In genomic region chr4:69689530-69690111, GRCh38 we compare ENCODE assay signal across 9 cellular contexts. TPM values are rescaled to one million over a fixed set of nuclear protein-coding genes. Genes with fewer than 3 reads are reported as not detected.
A peak's percentile ranks its signal among the peaks of the same experiment; 100 is the strongest.
DNase-seq lines count a peak whose midpoint lies in the region; ATAC-seq and TF ChIP-seq lines count a peak whose summit lies in the region.
"Had no signal": no experiment of that assay in that cellular context is flagged by ENCODE, and none has a peak within 500 bp of the region (broad histone marks: within the 10 kb centered on the region; RNA-seq: fewer than 3 reads in every experiment).

No MANE protein-coding gene starts in this region.

- H3K27me3 ChIP-seq in gastroesophageal sphincter (no peaks in the 10 kb centered on the region), spleen (replicated peaks in 1 of 7) (no peaks in the 10 kb centered on the region)
- H3K27me3 ChIP-seq: BLaER1 treated with 17β-estradiol and CSF1 and Interleukin-3, amounts not matched to agents 10 nM and 100 nM had no signal

- H3K27ac ChIP-seq in gastroesophageal sphincter (no peak overlapping the region), spleen (no peak overlapping the region)
- H3K27ac ChIP-seq: BLaER1 treated with 17β-estradiol and CSF1 and Interleukin-3, amounts not matched to agents 10 nM and 100 nM had no signal

- TF ChIP-seq CTCF in gastroesophageal sphincter (IDR thresholded peaks at IDR 0.05) (peak in 3 of 4 experiments; percentile 22 to 43 (median 42)), spleen (IDR thresholded peaks at IDR 0.05 in 8 of 11, conservative IDR thresholded peaks at IDR 0.05 in 3 of 11) (peak in 10 of 11 experiments; percentile 28 to 71 (median 55))

- no peaks in the 10 kb centered on the region for H3K36me3 ChIP-seq in gastroesophageal sphincter
- no peaks in the 10 kb centered on the region for H3K36me3 ChIP-seq in spleen
- H3K36me3 ChIP-seq: BLaER1 treated with 17β-estradiol and CSF1 and Interleukin-3, amounts not matched to agents 10 nM and 100 nM had no signal

- TF ChIP-seq EP300 in gastroesophageal sphincter (IDR thresholded peaks at IDR 0.05), result no peak

- TF ChIP-seq POLR2A in gastroesophageal sphincter (IDR thresholded peaks at IDR 0.05) (no peak), spleen (IDR thresholded peaks at IDR 0.05) (no peak)

- ATAC-seq in HG03442 (IDR thresholded peaks at IDR 0.05; ENCODE audit: unreplicated experiment) (peak; percentile 72), gastroesophageal sphincter (no peak), HG02981 (IDR thresholded peaks at IDR 0.05; ENCODE audit: unreplicated experiment) (no peak)

- 0% methylated on average over 2 of the region's 2 CpGs for WGBS in gastroesophageal sphincter (ENCODE audit: low coverage in 1 of 2), 2 donors
- 2 to 9% (median 7%) methylated on average over 2 of the region's 2 CpGs for WGBS in spleen, 5 donors

- DNase-seq in DMS153 treated with DMSO at 0.1 percent for 48 hours (lab: John Stamatoyannopoulos, UW; ENCODE audit: unreplicated experiment) (peak; percentile 52), DMS153 (lab: John Stamatoyannopoulos, UW) (no peak), SK-N-DZ (ENCODE audit: low spot score) (peak; percentile 2), spleen (no peak)
- no peak for DNase-seq in activated CD4-positive, alpha-beta T cell treated with anti-CD3 and anti-CD28 coated beads, Interleukin-2, amount 50 U/mL, for 4 hours

- H3K4me1 ChIP-seq in gastroesophageal sphincter, result no peaks in the 10 kb centered on the region
- H3K4me1 ChIP-seq in spleen, result peaks cover 0 to 9% (median 4%) of the 10 kb centered on the region in 6 donors
- H3K4me1 ChIP-seq: BLaER1 treated with 17β-estradiol and CSF1 and Interleukin-3, amounts not matched to agents 10 nM and 100 nM had no signal

- intact Hi-C loops in spleen (cut with DNase I; ENCODE audit: low total_unique reads), result loop anchor here (5.0 to 10.0 kb wide), 3 partner anchors 125 to 815 kb away; no protein-coding TSS in a partner anchor

- no peak overlapping the region for H3K4me3 ChIP-seq in gastroesophageal sphincter
- no peak overlapping the region for H3K4me3 ChIP-seq in spleen
- H3K4me3 ChIP-seq: BLaER1 treated with 17β-estradiol and CSF1 and Interleukin-3, amounts not matched to agents 10 nM and 100 nM had no signal

- H3K9me3 ChIP-seq in gastroesophageal sphincter (no peaks in the 10 kb centered on the region), spleen (peaks cover 0 to 4% (median 0%) of the 10 kb centered on the region in 8 donors)

RNA-seq across cellular contexts. Expression of gene UGT2A1, which starts 36.6 kb away (rescaled TPM):
- polyA plus RNA-seq in SK-N-DZ (2014; cell fraction: cytosol; rRNA removed), result 0.18 TPM in 1 of 2 replicates, not detected in the other
- polyA plus RNA-seq in SK-N-DZ (2014; cell fraction: nucleus; rRNA removed), result not detected in 2 replicates
- total RNA-seq in gastroesophageal sphincter (not detected), spleen (not detected)
- polyA plus RNA-seq in spleen, result not detected

RNA-seq across cellular contexts. Expression of gene UGT2A2, which starts 50.2 kb away (rescaled TPM):
- polyA plus RNA-seq in SK-N-DZ (2014; cell fraction: cytosol; rRNA removed), result not detected in 2 replicates
- not detected in 2 replicates for polyA plus RNA-seq in SK-N-DZ (2014; cell fraction: nucleus; rRNA removed)
- total RNA-seq in gastroesophageal sphincter, result not detected
- total RNA-seq in spleen, result not detected
- not detected for polyA plus RNA-seq in spleen

Comparison
In these comparisons a context has a peak if more than half of its experiments do, and no peak if none do; other contexts are left out.
1. DNase-seq: peak in DMS153 treated with DMSO at 0.1 percent for 48 hours (single experiment) and SK-N-DZ (single experiment); none in DMS153 (single experiment), spleen (single experiment) and activated CD4-positive, alpha-beta T cell treated with anti-CD3 and anti-CD28 coated beads, Interleukin-2, amount 50 U/mL, for 4 hours (0 of 2).